7 cellular contexts compared by ENCODE assay signal in genomic region chr15:45587861-45588170, GRCh38. TPM values are rescaled to one million over a fixed set of nuclear protein-coding genes. Genes with fewer than 3 reads are reported as not detected.
DNase-seq lines count a peak whose midpoint lies in the region; ATAC-seq and TF ChIP-seq lines count a peak whose summit lies in the region.

No MANE protein-coding gene starts in this region.

- TF ChIP-seq CTCF in HFF-Myc (IDR thresholded peaks at IDR 0.05; ENCODE audit: low read depth, low read length, missing control alignments): no peak

- peaks cover 11% of the 10 kb centered on the region for H3K36me3 Mint-ChIP-seq in activated T-helper 1 cell treated with anti-CD3 and anti-CD28 coated beads, Interleukin-12 subunit alpha, Interleukin-12 subunit beta, Interleukin-2, Interleukin-4 antibody, amounts not matched to agents 30 ng/mL and 10 ng/mL and 1 ng/mL, durations not matched to agents 14 hours and 24 hours and 36 hours (ENCODE audit: low read depth)
- peaks cover 18% of the 10 kb centered on the region for H3K36me3 Mint-ChIP-seq in stimulated activated effector memory CD8-positive, alpha-beta T cell treated with anti-CD3 and anti-CD28 coated beads, Interleukin-12 subunit alpha, Interleukin-12 subunit beta, amount 100 ng/mL, for 72 hours

- no peaks in the 10 kb centered on the region for H3K27me3 Mint-ChIP-seq in activated T-helper 1 cell treated with anti-CD3 and anti-CD28 coated beads, Interleukin-12 subunit alpha, Interleukin-12 subunit beta, Interleukin-2, Interleukin-4 antibody, amounts not matched to agents 30 ng/mL and 10 ng/mL and 1 ng/mL, durations not matched to agents 14 hours and 24 hours and 36 hours (ENCODE audit: insufficient read depth)

- H3K27ac Mint-ChIP-seq in activated T-helper 1 cell treated with anti-CD3 and anti-CD28 coated beads, Interleukin-12 subunit alpha, Interleukin-12 subunit beta, Interleukin-2, Interleukin-4 antibody, amounts not matched to agents 30 ng/mL and 10 ng/mL and 1 ng/mL, durations not matched to agents 14 hours and 24 hours and 36 hours: peak overlapping the region; percentile 100
- peak overlapping the region; percentile 98 for H3K27ac Mint-ChIP-seq in stimulated activated effector memory CD8-positive, alpha-beta T cell treated with anti-CD3 and anti-CD28 coated beads, Interleukin-12 subunit alpha, Interleukin-12 subunit beta, amount 100 ng/mL, for 72 hours

- intact Hi-C loops in activated T-helper 1 cell treated with anti-CD3 and anti-CD28 coated beads, Interleukin-12 subunit alpha, Interleukin-12 subunit beta, Interleukin-2, Interleukin-4 antibody, amounts not matched to agents 30 ng/mL and 10 ng/mL and 1 ng/mL, durations not matched to agents 14 hours and 24 hours and 36 hours (cut with micrococcal nuclease): loop anchor here (1.0 to 10.0 kb wide), 8 partner anchors 25 to 423 kb away; partner anchors contain the start of gene SLC30A4

- DNase-seq in HFF-Myc (ENCODE audit: extremely low read depth, low read depth): no peak
- DNase-seq in activated T-helper 1 cell treated with anti-CD3 and anti-CD28 coated beads, Interleukin-12 subunit alpha, Interleukin-12 subunit beta, Interleukin-2, Interleukin-4 antibody, amounts not matched to agents 30 ng/mL and 10 ng/mL and 1 ng/mL, durations not matched to agents 14 hours and 24 hours and 36 hours (ENCODE audit: low spot score): no peak
- no peak for DNase-seq in stimulated activated effector memory CD8-positive, alpha-beta T cell treated with anti-CD3 and anti-CD28 coated beads, Interleukin-12 subunit alpha, Interleukin-12 subunit beta, amount 100 ng/mL, for 72 hours (ENCODE audit: low spot score in 2 of 2)
- no peak for DNase-seq in retina

- H3K4me3 ChIP-seq in HFF-Myc (replicated peaks; ENCODE audit: low read depth, low read length): peak overlapping the region; percentile 66
- H3K4me3 ChIP-seq in iPS-11a (ENCODE audit: low read depth, low read length): peak overlapping the region; percentile 96

- H3K9me3 Mint-ChIP-seq in activated T-helper 1 cell treated with anti-CD3 and anti-CD28 coated beads, Interleukin-12 subunit alpha, Interleukin-12 subunit beta, Interleukin-2, Interleukin-4 antibody, amounts not matched to agents 30 ng/mL and 10 ng/mL and 1 ng/mL, durations not matched to agents 14 hours and 24 hours and 36 hours: no peaks in the 10 kb centered on the region
- no peaks in the 10 kb centered on the region for H3K9me3 Mint-ChIP-seq in stimulated activated effector memory CD8-positive, alpha-beta T cell treated with anti-CD3 and anti-CD28 coated beads, Interleukin-12 subunit alpha, Interleukin-12 subunit beta, amount 100 ng/mL, for 72 hours

- H3K4me1 Mint-ChIP-seq in activated T-helper 1 cell treated with anti-CD3 and anti-CD28 coated beads, Interleukin-12 subunit alpha, Interleukin-12 subunit beta, Interleukin-2, Interleukin-4 antibody, amounts not matched to agents 30 ng/mL and 10 ng/mL and 1 ng/mL, durations not matched to agents 14 hours and 24 hours and 36 hours (ENCODE audit: low read depth): peaks cover 47% of the 10 kb centered on the region
- peaks cover 25% of the 10 kb centered on the region for H3K4me1 Mint-ChIP-seq in stimulated activated effector memory CD8-positive, alpha-beta T cell treated with anti-CD3 and anti-CD28 coated beads, Interleukin-12 subunit alpha, Interleukin-12 subunit beta, amount 100 ng/mL, for 72 hours

- ATAC-seq in stimulated activated effector memory CD8-positive, alpha-beta T cell treated with anti-CD3 and anti-CD28 coated beads, Interleukin-12 subunit alpha, Interleukin-12 subunit beta, amount 100 ng/mL, for 72 hours: no peak
- ATAC-seq in HG02852 (IDR thresholded peaks at IDR 0.05; ENCODE audit: unreplicated experiment) (no peak), HG03457 (IDR thresholded peaks at IDR 0.05; ENCODE audit: unreplicated experiment) (no peak)

- H3K4me3 Mint-ChIP-seq in activated T-helper 1 cell treated with anti-CD3 and anti-CD28 coated beads, Interleukin-12 subunit alpha, Interleukin-12 subunit beta, Interleukin-2, Interleukin-4 antibody, amounts not matched to agents 30 ng/mL and 10 ng/mL and 1 ng/mL, durations not matched to agents 14 hours and 24 hours and 36 hours: peak overlapping the region; percentile 100
- peak overlapping the region; percentile 87 for H3K4me3 Mint-ChIP-seq in stimulated activated effector memory CD8-positive, alpha-beta T cell treated with anti-CD3 and anti-CD28 coated beads, Interleukin-12 subunit alpha, Interleukin-12 subunit beta, amount 100 ng/mL, for 72 hours

RNA-seq across cellular contexts. Expression of gene BLOC1S6, which starts 0.6 kb away (rescaled TPM):
- 50.6 TPM in 2 replicates for total RNA-seq in activated T-helper 1 cell treated with anti-CD3 and anti-CD28 coated beads, Interleukin-12 subunit alpha, Interleukin-12 subunit beta, Interleukin-2, Interleukin-4 antibody, amounts not matched to agents 30 ng/mL and 10 ng/mL and 1 ng/mL, durations not matched to agents 14 hours and 24 hours and 36 hours

RNA-seq across cellular contexts. Expression of gene SQOR, which starts 47.0 kb away (rescaled TPM):
- 96.0 and 100 TPM in 2 replicates for total RNA-seq in activated T-helper 1 cell treated with anti-CD3 and anti-CD28 coated beads, Interleukin-12 subunit alpha, Interleukin-12 subunit beta, Interleukin-2, Interleukin-4 antibody, amounts not matched to agents 30 ng/mL and 10 ng/mL and 1 ng/mL, durations not matched to agents 14 hours and 24 hours and 36 hours
